ENCODE assay signal across 8 cellular contexts in the genomic region with DNA sequence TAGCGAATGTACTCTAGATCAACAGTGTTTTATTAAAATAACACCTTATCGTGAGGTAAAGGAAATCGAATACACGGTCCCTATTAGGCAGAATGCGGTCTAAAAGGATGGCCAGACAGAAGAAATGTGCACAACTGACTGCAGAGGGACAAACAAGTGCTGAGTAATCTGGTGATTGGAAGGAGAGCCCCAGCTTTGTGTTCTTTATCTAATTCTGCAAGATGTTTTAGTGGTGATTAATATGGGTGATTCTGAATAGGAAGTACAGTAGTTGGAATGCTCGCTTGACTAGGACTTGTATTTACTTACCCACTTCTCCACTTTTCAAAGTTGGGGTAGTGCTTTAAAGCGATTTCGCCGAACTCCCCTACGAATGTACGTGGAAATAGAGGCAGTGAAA. TPM values are rescaled to one million over a fixed set of nuclear protein-coding genes. Genes with fewer than 3 reads are reported as not detected.
DNase-seq lines count a peak whose midpoint lies in the region; ATAC-seq and TF ChIP-seq lines count a peak whose summit lies in the region.

No MANE protein-coding gene starts in this region.

- H3K36me3 ChIP-seq in GM06990 (ENCODE audit: control insufficient read depth, insufficient read depth, low read length) (no peaks in the 10 kb centered on the region), MM.1S (replicated peaks; ENCODE audit: insufficient read depth, low read length) (no peaks in the 10 kb centered on the region), urinary bladder (ENCODE audit: insufficient read depth) (no peaks in the 10 kb centered on the region)

- H3K9me3 ChIP-seq in MM.1S (replicated peaks; ENCODE audit: insufficient read depth, low read length), result no peaks in the 10 kb centered on the region

- 1 to 36% methylated on average over 11 of the region's 11 CpGs for WGBS in lower leg skin, 2 donors
- under 1% methylated on average over 11 of the region's 11 CpGs for WGBS in urinary bladder

- ATAC-seq in HG03139 (IDR thresholded peaks at IDR 0.05; ENCODE audit: unreplicated experiment), result no peak
- ATAC-seq in sciatic nerve, result no peak

- H3K4me1 Mint-ChIP-seq in brain, result peaks cover 39% of the 10 kb centered on the region

- peak overlapping the region; percentile 95 to 99 (median 99) for H3K27ac Mint-ChIP-seq in brain

- intact Hi-C loops in lower leg skin (cut with DNase I; ENCODE audit: low total_unique reads) (no loop called here), sciatic nerve (cut with DNase I) (no loop called here)

- peak overlapping the region; percentile 77; the same call in 1 of the 2 replicates for H3K9ac ChIP-seq in MM.1S (ENCODE audit: low read length)

- H4K20me1 ChIP-seq in MM.1S (ENCODE audit: insufficient read depth, low read length), result no peaks in the 10 kb centered on the region

- H3K9me3 Mint-ChIP-seq in brain, result no peaks in the 10 kb centered on the region

- H3K27me3 ChIP-seq in GM06990 (replicated peaks; ENCODE audit: control insufficient read depth, insufficient read depth, low read length), result no peaks in the 10 kb centered on the region
- H3K27me3 ChIP-seq in MM.1S (replicated peaks; ENCODE audit: insufficient read depth, low read length), result no peaks in the 10 kb centered on the region

- H3K4me3 ChIP-seq in GM06990 (replicated peaks; ENCODE audit: low read depth, low read length), result peak overlapping the region; percentile 76
- peak overlapping the region; percentile 69 for H3K4me3 ChIP-seq in MM.1S (ENCODE audit: low read length)
- peak overlapping the region; percentile 73 for H3K4me3 ChIP-seq in lower leg skin (ENCODE audit: low read depth, poor library complexity, severe bottlenecking)
- H3K4me3 ChIP-seq in urinary bladder (ENCODE audit: low read depth, low read length), result peak overlapping the region; percentile 75

- H3K9me2 ChIP-seq in MM.1S (replicated peaks; ENCODE audit: insufficient read depth, low read length), result no peaks in the 10 kb centered on the region

- TF ChIP-seq POLR2A in lower leg skin (IDR thresholded peaks at IDR 0.05), result no peak

- peaks cover 10% of the 10 kb centered on the region; the same call in 1 of the 2 replicates for H3K4me1 ChIP-seq in MM.1S (ENCODE audit: low read length)
- H3K4me1 ChIP-seq in urinary bladder (ENCODE audit: insufficient read depth), result no peaks in the 10 kb centered on the region

- peaks cover 48% of the 10 kb centered on the region for H3K79me2 ChIP-seq in MM.1S (ENCODE audit: low read length)

- peak overlapping the region; percentile 51 for H3K4me2 ChIP-seq in MM.1S (ENCODE audit: low read depth, low read length)

- peaks cover 13% of the 10 kb centered on the region; the same call in 1 of the 2 replicates for H3F3A ChIP-seq in MM.1S (ENCODE audit: insufficient read depth, low read length)

- H3K27ac ChIP-seq in MM.1S (ENCODE audit: low read length), result peak overlapping the region; percentile 82; the same call in 1 of the 2 replicates
- no peak overlapping the region for H3K27ac ChIP-seq in urinary bladder (ENCODE audit: low read depth)

- DNase-seq in GM06990 (ENCODE audit: extremely low read depth, insufficient read length), result no peak
- DNase-seq in MM.1S, result peak; percentile 19
- DNase-seq in lower leg skin (ENCODE audit: low spot score in 2 of 2), result no peak
- no peak for DNase-seq in sciatic nerve (ENCODE audit: low spot score)
- DNase-seq in middle frontal gyrus (ENCODE audit: extremely low spot score, low spot score), result no peak

- peak overlapping the region; percentile 80 for H2AFZ ChIP-seq in MM.1S (ENCODE audit: low read length)

- H3K36me3 Mint-ChIP-seq in brain, result no peaks in the 10 kb centered on the region

- TF ChIP-seq CTCF in GM06990 (IDR thresholded peaks at IDR 0.05; ENCODE audit: insufficient read depth, low read length, poor library complexity, severe bottlenecking) (no peak), MM.1S (IDR thresholded peaks at IDR 0.05; ENCODE audit: low read length) (no peak), brain (conservative IDR thresholded peaks at IDR 0.05) (no peak), lower leg skin (IDR thresholded peaks at IDR 0.05) (no peak)

- H3K27me3 Mint-ChIP-seq in brain, result peaks cover 11% of the 10 kb centered on the region

- H3K4me3 Mint-ChIP-seq in brain, result peak overlapping the region; percentile 94 to 99 (median 96)

RNA-seq across cellular contexts. Expression of a gene that starts 1.2 kb away (rescaled TPM):
- polyA plus RNA-seq in brain (ENCODE audit: insufficient read depth, low read depth, low replicate concordance) (7.8 TPM), urinary bladder (13.5 TPM)
- total RNA-seq in lower leg skin (10 to 100 TPM in 1 of 4 donors, 1 to 10 TPM in 3; 9.5 to 10.4 (median 9.8) TPM), urinary bladder (25.4 TPM), sciatic nerve (18.9 TPM)
